ENCODE assay signal across 23 cellular contexts in the genomic region with DNA sequence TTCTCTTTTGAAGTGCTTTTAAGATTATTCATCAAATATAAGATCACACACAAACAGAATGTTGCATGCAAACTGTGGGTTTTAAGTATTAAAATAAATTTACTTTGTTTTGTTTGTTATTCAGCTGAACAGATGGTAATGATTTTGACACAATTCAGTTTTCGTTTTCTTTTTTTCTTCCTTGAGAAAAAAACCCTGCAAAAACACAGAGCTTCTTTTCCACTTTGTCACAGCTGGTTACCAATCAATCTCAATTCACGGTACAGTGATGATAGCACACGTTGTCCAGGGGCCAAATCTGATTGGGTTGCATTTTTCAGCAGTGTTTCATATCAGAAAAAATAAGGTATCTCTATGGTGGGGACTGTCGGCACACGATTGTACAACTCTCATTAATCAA.
DNase-seq lines count a peak whose midpoint lies in the region; ATAC-seq and TF ChIP-seq lines count a peak whose summit lies in the region.
"Had no signal": no experiment of that assay in that cellular context is flagged by ENCODE, and none has a peak within 500 bp of the region (broad histone marks: within the 10 kb centered on the region; RNA-seq: fewer than 3 reads in every experiment).

No MANE protein-coding gene starts in this region.

- H3K4me3 Mint-ChIP-seq in osteocyte (ENCODE audit: unreplicated experiment), result peak overlapping the region; percentile 27
- H3K4me3 Mint-ChIP-seq: activated naive CD4-positive, alpha-beta T cell treated with anti-CD3 and anti-CD28 coated beads for 36 hours; endodermal cell; memory B cell; naive thymus-derived CD8-positive, alpha-beta T cell had no signal

- H3K27ac Mint-ChIP-seq in osteocyte (ENCODE audit: unreplicated experiment), result peak overlapping the region; percentile 50
- H3K27ac Mint-ChIP-seq: activated naive CD4-positive, alpha-beta T cell treated with anti-CD3 and anti-CD28 coated beads for 36 hours; endodermal cell; memory B cell; naive thymus-derived CD8-positive, alpha-beta T cell had no signal

- no peak for TF ChIP-seq CTCF in osteocyte (IDR thresholded peaks at IDR 0.05)

- H3K4me1 Mint-ChIP-seq in osteocyte (ENCODE audit: unreplicated experiment), result peaks cover 42% of the 10 kb centered on the region
- H3K4me1 Mint-ChIP-seq: memory B cell; naive thymus-derived CD8-positive, alpha-beta T cell had no signal

- no peak for ATAC-seq in GM18907 (IDR thresholded peaks at IDR 0.05; ENCODE audit: unreplicated experiment)
- no peak for ATAC-seq in HG03025 (IDR thresholded peaks at IDR 0.05; ENCODE audit: low FRiP score, unreplicated experiment)
- ATAC-seq: HepG2; naive thymus-derived CD8-positive, alpha-beta T cell; stimulated activated naive CD8-positive, alpha-beta T cell treated with anti-CD3 and anti-CD28 coated beads, Interleukin-15, Interleukin-2, amounts not matched to agents 100 U/mL and 50 U/mL, for 24 hours had no signal

- H3K36me3 Mint-ChIP-seq in osteocyte (ENCODE audit: unreplicated experiment), result peaks cover 4% of the 10 kb centered on the region
- H3K36me3 Mint-ChIP-seq: memory B cell; naive thymus-derived CD8-positive, alpha-beta T cell had no signal

- H3K27me3 Mint-ChIP-seq in osteocyte (ENCODE audit: unreplicated experiment), result no peaks in the 10 kb centered on the region
- H3K27me3 Mint-ChIP-seq: memory B cell; naive thymus-derived CD8-positive, alpha-beta T cell had no signal

- peak; percentile 34 for DNase-seq in DMS79 treated with DMSO at 0.1 percent for 48 hours (lab: John Stamatoyannopoulos, UW)
- peak; percentile 3 for DNase-seq in NCI-H146 treated with DMSO at 0.1 percent for 48 hours (lab: John Stamatoyannopoulos, UW; ENCODE audit: unreplicated experiment)
- peak; percentile 14 for DNase-seq in amniotic stem cell (lab: John Stamatoyannopoulos, UW)
- no peak for DNase-seq in osteocyte (ENCODE audit: extremely low spot score, unreplicated experiment)
- DNase-seq in NCI-H1694 (lab: John Stamatoyannopoulos, UW), result no peak
- DNase-seq: activated CD4-positive, alpha-beta T cell treated with anti-CD3 and anti-CD28 coated beads, Interleukin-2, amount 50 U/mL, for 4 hours; activated naive CD4-positive, alpha-beta T cell treated with anti-CD3 and anti-CD28 coated beads for 36 hours; Calu3; endodermal cell; GF-D8; hypothalamus; kidney glomerular epithelial cell; naive thymus-derived CD8-positive, alpha-beta T cell; NCI-H1436; NCI-H226; Right ventricle myocardium superior; sigmoid colon; stimulated activated CD4-positive, alpha-beta T cell treated with anti-CD3 and anti-CD28 coated beads, Interleukin-1b, Interleukin-23, amount 100 ng/mL, for 48 hours; stimulated activated naive CD8-positive, alpha-beta T cell treated with anti-CD3 and anti-CD28 coated beads, Interleukin-15, Interleukin-2, amounts not matched to agents 100 U/mL and 50 U/mL, for 24 hours had no signal

- H3K9me3 Mint-ChIP-seq in osteocyte (ENCODE audit: unreplicated experiment), result peaks cover 3% of the 10 kb centered on the region
- H3K9me3 Mint-ChIP-seq: endodermal cell had no signal

Comparison
In these comparisons a context has a peak if more than half of its experiments do, and no peak if none do; other contexts are left out.
1. DNase-seq: peak in DMS79 treated with DMSO at 0.1 percent for 48 hours (single experiment), NCI-H146 treated with DMSO at 0.1 percent for 48 hours (single experiment) and amniotic stem cell (single experiment); none in osteocyte (single experiment) and NCI-H1694 (single experiment).